ENCODE assay signal across 1 cellular context in the genomic region with DNA sequence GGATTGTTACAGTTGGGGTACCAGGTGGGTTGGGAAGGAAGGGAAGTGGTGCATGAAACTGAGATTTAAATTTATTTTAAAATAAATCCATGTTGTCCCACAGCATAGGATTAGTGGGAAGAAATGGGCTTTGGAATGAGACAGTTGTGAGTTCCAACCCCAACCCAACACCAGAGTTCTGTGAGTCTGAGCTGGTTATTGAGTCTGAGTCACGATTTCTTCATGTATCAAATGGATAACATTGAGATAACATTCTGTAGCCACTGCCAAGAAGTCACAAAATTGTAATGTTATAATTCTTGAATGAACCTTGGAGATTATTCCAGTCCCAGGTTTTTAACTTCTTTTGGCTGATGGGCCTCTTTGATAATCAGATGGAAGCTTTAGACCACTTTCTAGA.
TF ChIP-seq lines count a peak whose summit lies in the region.

No MANE protein-coding gene starts in this region.

TF ChIP-seq in IMR-90, 13 proteins besides CTCF, POLR2A, EP300 and RAD21 (continued from another document):
- TF ChIP-seq RFX5 (IDR thresholded peaks at IDR 0.05; ENCODE audit: low read depth, low read length): no peak
- TF ChIP-seq MAFK (IDR thresholded peaks at IDR 0.05; ENCODE audit: low read depth, low read length): no peak
- TF ChIP-seq SMC3 (IDR thresholded peaks at IDR 0.05; ENCODE audit: low read depth, low read length): no peak
- peak; percentile 53; the same call in 1 of the 2 replicates for TF ChIP-seq CEBPB (IDR thresholded peaks at IDR 0.05; ENCODE audit: low read depth, low read length)
